8 cellular contexts compared by ENCODE assay signal in genomic region chr15:90871097-90871715, GRCh38. TPM values are rescaled to one million over a fixed set of nuclear protein-coding genes. Genes with fewer than 3 reads are reported as not detected.
A peak's percentile ranks its signal among the peaks of the same experiment; 100 is the strongest.
DNase-seq lines count a peak whose midpoint lies in the region; ATAC-seq, FAIRE-seq and TF ChIP-seq lines count a peak whose summit lies in the region.

No MANE protein-coding gene starts in this region.

- peak overlapping the region; percentile 77 for H3K4me3 ChIP-seq in astrocyte (ENCODE audit: insufficient read depth, low read depth, low read length)
- peak overlapping the region; percentile 70 for H3K4me3 ChIP-seq in iPS-20b (ENCODE audit: low read length)
- peak overlapping the region; percentile 80 for H3K4me3 ChIP-seq in smooth muscle cell

- H3K79me2 ChIP-seq in astrocyte (ENCODE audit: insufficient read depth, low read length) (peaks cover 60% of the 10 kb centered on the region), smooth muscle cell (ENCODE audit: low read depth) (peaks cover 36% of the 10 kb centered on the region)

- peaks cover 26% of the 10 kb centered on the region for H4K20me1 ChIP-seq in astrocyte (ENCODE audit: insufficient read depth, low read length)
- H4K20me1 ChIP-seq in smooth muscle cell (ENCODE audit: low read depth), result peaks cover 30% of the 10 kb centered on the region

- peaks cover 51% of the 10 kb centered on the region for H3K36me3 Mint-ChIP-seq in activated CD4-positive, alpha-beta T cell treated with anti-CD3 and anti-CD28 coated beads, Interleukin-2, amount 10 ng/mL, durations not matched to agents 24 days and 14 days (ENCODE audit: low read depth)
- peaks cover 2% of the 10 kb centered on the region for H3K36me3 Mint-ChIP-seq in astrocyte (ENCODE audit: low read depth, unreplicated experiment)

- H3K36me3 ChIP-seq in astrocyte (ENCODE audit: insufficient read depth, low read length), result no peaks in the 10 kb centered on the region
- H3K36me3 ChIP-seq in iPS-20b (ENCODE audit: insufficient read depth, low read depth, low read length), result no peaks in the 10 kb centered on the region
- no peaks in the 10 kb centered on the region for H3K36me3 ChIP-seq in smooth muscle cell (ENCODE audit: low read depth)

- peaks cover 36% of the 10 kb centered on the region for H3F3A ChIP-seq in smooth muscle cell (ENCODE audit: low read depth)

- H3K4me2 ChIP-seq in astrocyte (ENCODE audit: low read length), result peak overlapping the region; percentile 99
- peak overlapping the region; percentile 92 for H3K4me2 ChIP-seq in smooth muscle cell

- H3K4me3 Mint-ChIP-seq in activated CD4-positive, alpha-beta T cell treated with anti-CD3 and anti-CD28 coated beads, Interleukin-2, amount 10 ng/mL, durations not matched to agents 24 days and 14 days, result peak overlapping the region; percentile 96
- H3K4me3 Mint-ChIP-seq in astrocyte (ENCODE audit: unreplicated experiment), result peak overlapping the region; percentile 93

- H3K4me1 Mint-ChIP-seq in activated CD4-positive, alpha-beta T cell treated with anti-CD3 and anti-CD28 coated beads, Interleukin-2, amount 10 ng/mL, durations not matched to agents 24 days and 14 days, result peaks cover 55% of the 10 kb centered on the region
- peaks cover 38% of the 10 kb centered on the region for H3K4me1 Mint-ChIP-seq in astrocyte (ENCODE audit: low read depth, unreplicated experiment)

- peak overlapping the region; percentile 96 for H3K27ac Mint-ChIP-seq in activated CD4-positive, alpha-beta T cell treated with anti-CD3 and anti-CD28 coated beads, Interleukin-2, amount 10 ng/mL, durations not matched to agents 24 days and 14 days
- peak overlapping the region; percentile 96 for H3K27ac Mint-ChIP-seq in astrocyte (ENCODE audit: unreplicated experiment)

- peak; percentile 83 for DNase-seq in activated CD4-positive, alpha-beta T cell treated with anti-CD3 and anti-CD28 coated beads, Interleukin-2, amount 10 ng/mL, durations not matched to agents 24 days and 14 days
- DNase-seq in activated CD4-positive, alpha-beta T cell treated with anti-CD3 and anti-CD28 coated beads for 4 hours, result no peak
- DNase-seq in NCI-H2227 (lab: John Stamatoyannopoulos, UW; ENCODE audit: unreplicated experiment), result peak; percentile 32
- no peak for DNase-seq in astrocyte (ENCODE audit: low read depth)
- no peak for DNase-seq in smooth muscle cell (lab: John Stamatoyannopoulos, UW; ENCODE audit: unreplicated experiment)
- no peak for DNase-seq in GM19239 (ENCODE audit: insufficient read length, low spot score)

- no peak for ATAC-seq in HG03097 (IDR thresholded peaks at IDR 0.05; ENCODE audit: low FRiP score, unreplicated experiment)

- H3K4me1 ChIP-seq in astrocyte (ENCODE audit: insufficient read depth, low read length) (peaks cover 50% of the 10 kb centered on the region), iPS-20b (ENCODE audit: insufficient read depth, low read length) (peaks cover 40% of the 10 kb centered on the region), smooth muscle cell (ENCODE audit: low read depth) (peaks cover 55% of the 10 kb centered on the region)

- intact Hi-C loops in activated CD4-positive, alpha-beta T cell treated with anti-CD3 and anti-CD28 coated beads, Interleukin-2, amount 10 ng/mL, durations not matched to agents 24 days and 14 days (cut with micrococcal nuclease), result loop anchor here (5.0 kb wide), 2 partner anchors 61 to 224 kb away; partner anchors contain the start of gene HDDC3

- no peaks in the 10 kb centered on the region for H3K27me3 ChIP-seq in astrocyte (ENCODE audit: insufficient read depth, low read length)
- no peaks in the 10 kb centered on the region for H3K27me3 ChIP-seq in iPS-20b (ENCODE audit: insufficient read depth, low read length)
- no peaks in the 10 kb centered on the region for H3K27me3 ChIP-seq in smooth muscle cell (ENCODE audit: low read depth)

- no peaks in the 10 kb centered on the region for H3K9me3 ChIP-seq in astrocyte (ENCODE audit: insufficient read depth, low read depth, low read length)
- no peaks in the 10 kb centered on the region for H3K9me3 ChIP-seq in iPS-20b (ENCODE audit: insufficient read depth, low read depth, low read length)
- H3K9me3 ChIP-seq in smooth muscle cell (replicated peaks; ENCODE audit: low read depth), result no peaks in the 10 kb centered on the region

- FAIRE-seq in astrocyte (lab: Jason Lieb, UNC) (no peak), GM19239 (lab: Jason Lieb, UNC) (no peak)

- H3K9ac ChIP-seq in astrocyte (ENCODE audit: low read length) (peak overlapping the region; percentile 80), iPS-20b (ENCODE audit: low read depth, low read length) (peak overlapping the region; percentile 57), smooth muscle cell (ENCODE audit: low read depth) (peak overlapping the region; percentile 90)

- H3K27ac ChIP-seq in astrocyte (ENCODE audit: low read depth, low read length), result peak overlapping the region; percentile 95
- no peak overlapping the region for H3K27ac ChIP-seq in iPS-20b (ENCODE audit: low read length)
- H3K27ac ChIP-seq in smooth muscle cell (ENCODE audit: low read depth), result peak overlapping the region; percentile 91

- H3K27me3 Mint-ChIP-seq in activated CD4-positive, alpha-beta T cell treated with anti-CD3 and anti-CD28 coated beads, Interleukin-2, amount 10 ng/mL, durations not matched to agents 24 days and 14 days, result no peaks in the 10 kb centered on the region
- no peaks in the 10 kb centered on the region for H3K27me3 Mint-ChIP-seq in astrocyte (ENCODE audit: low read depth, unreplicated experiment)

- H3K9me3 Mint-ChIP-seq in activated CD4-positive, alpha-beta T cell treated with anti-CD3 and anti-CD28 coated beads, Interleukin-2, amount 10 ng/mL, durations not matched to agents 24 days and 14 days, result no peaks in the 10 kb centered on the region
- no peaks in the 10 kb centered on the region for H3K9me3 Mint-ChIP-seq in astrocyte (ENCODE audit: unreplicated experiment)

- TF ChIP-seq CTCF in astrocyte (IDR thresholded peaks at IDR 0.05; ENCODE audit: insufficient read depth, low read depth, low read length) (no peak), smooth muscle cell (IDR thresholded peaks at IDR 0.05; ENCODE audit: borderline replicate concordance, insufficient read depth, poor library complexity, severe bottlenecking) (no peak)

- H2AFZ ChIP-seq in astrocyte (ENCODE audit: low read depth, low read length) (peak overlapping the region; percentile 53), smooth muscle cell (ENCODE audit: low read depth) (no peak overlapping the region)

- 2% methylated on average over 39 of the region's 74 CpGs for WGBS in smooth muscle cell (ENCODE audit: low lambda C conversion rate)

RNA-seq across cellular contexts. Expression of gene FURIN, which starts 2.8 kb away (rescaled TPM):
- 432 TPM in 2 replicates for total RNA-seq in activated CD4-positive, alpha-beta T cell treated with anti-CD3 and anti-CD28 coated beads, Interleukin-2, amount 10 ng/mL, durations not matched to agents 24 days and 14 days
- total RNA-seq in astrocyte (122 and 135 TPM in 2 replicates), smooth muscle cell (52.5 and 66.0 TPM in 2 replicates)
- 113 and 121 TPM in 2 replicates for polyA plus RNA-seq in smooth muscle cell

RNA-seq across cellular contexts. Expression of gene FES, which starts 13.1 kb away (rescaled TPM):
- total RNA-seq in activated CD4-positive, alpha-beta T cell treated with anti-CD3 and anti-CD28 coated beads, Interleukin-2, amount 10 ng/mL, durations not matched to agents 24 days and 14 days, result 32.5 and 33.7 TPM in 2 replicates
- total RNA-seq in astrocyte (4.4 and 7.2 TPM in 2 replicates), smooth muscle cell (4.9 and 6.3 TPM in 2 replicates)
- polyA plus RNA-seq in smooth muscle cell, result 6.2 and 8.2 TPM in 2 replicates

RNA-seq across cellular contexts. Expression of gene MAN2A2, which starts 31.9 kb away (rescaled TPM):
- 196 and 206 TPM in 2 replicates for total RNA-seq in activated CD4-positive, alpha-beta T cell treated with anti-CD3 and anti-CD28 coated beads, Interleukin-2, amount 10 ng/mL, durations not matched to agents 24 days and 14 days
- total RNA-seq in astrocyte (18.5 and 21.3 TPM in 2 replicates), smooth muscle cell (7.1 and 11.0 TPM in 2 replicates)
- 9.7 and 15.3 TPM in 2 replicates for polyA plus RNA-seq in smooth muscle cell

Comparison
In these comparisons a context has a peak if more than half of its experiments do, and no peak if none do; other contexts are left out.
1. DNase-seq: peak in activated CD4-positive, alpha-beta T cell treated with anti-CD3 and anti-CD28 coated beads, Interleukin-2, amount 10 ng/mL, durations not matched to agents 24 days and 14 days (single experiment) and NCI-H2227 (single experiment); none in activated CD4-positive, alpha-beta T cell treated with anti-CD3 and anti-CD28 coated beads for 4 hours (0 of 2), astrocyte (single experiment), smooth muscle cell (single experiment) and GM19239 (single experiment).
2. Peak in every context shown above with its lines, with median percentiles within 50 percentile points of each other: H3K4me3 ChIP-seq and H3K9ac ChIP-seq.